8 cellular contexts compared by ENCODE assay signal in genomic region chr12:93377543-93378372, GRCh38. TPM values are rescaled to one million over a fixed set of nuclear protein-coding genes. Genes with fewer than 3 reads are reported as not detected.
DNase-seq lines count a peak whose midpoint lies in the region; ATAC-seq and TF ChIP-seq lines count a peak whose summit lies in the region.
"Not testable (repeated sequence)": the region's sequence is repeated elsewhere in the genome, so short reads cannot be mapped to it uniquely, and the experiment has no call there.

NUDT4 (plus strand) TSS chr12:93377925; CDS start chr12:93378323, 398 bp downstream.

- peak within 1 kb of the TSS; percentile 95 for H3K4me2 ChIP-seq in BLaER1

- peaks cover 35% of the 10 kb centered on the region for H3K4me1 ChIP-seq in BLaER1

- H3K9ac ChIP-seq in BLaER1: peak within 1 kb of the TSS; percentile 88

- peak within 1 kb of the TSS; percentile 100 for H3K27ac Mint-ChIP-seq in activated CD4-positive, alpha-beta T cell treated with anti-CD3 and anti-CD28 coated beads, Interleukin-2, amount 10 ng/mL, durations not matched to agents 24 days and 14 days

- ATAC-seq in GM19351 (IDR thresholded peaks at IDR 0.05; ENCODE audit: unreplicated experiment) (peak; percentile 64), HG03520 (IDR thresholded peaks at IDR 0.05; ENCODE audit: unreplicated experiment) (peak; percentile 62), left lobe of liver (peak; percentile 85)

- H3K4me3 Mint-ChIP-seq in activated CD4-positive, alpha-beta T cell treated with anti-CD3 and anti-CD28 coated beads, Interleukin-2, amount 10 ng/mL, durations not matched to agents 24 days and 14 days: peak within 1 kb of the TSS; percentile 100

- H3K36me3 Mint-ChIP-seq in activated CD4-positive, alpha-beta T cell treated with anti-CD3 and anti-CD28 coated beads, Interleukin-2, amount 10 ng/mL, durations not matched to agents 24 days and 14 days (ENCODE audit: low read depth): peaks cover 11% of the 10 kb centered on the region

- H3K4me1 Mint-ChIP-seq in activated CD4-positive, alpha-beta T cell treated with anti-CD3 and anti-CD28 coated beads, Interleukin-2, amount 10 ng/mL, durations not matched to agents 24 days and 14 days: peaks cover 29% of the 10 kb centered on the region

- not testable (repeated sequence) for H3K27me3 ChIP-seq in BLaER1

- TF ChIP-seq CTCF in coronary artery (IDR thresholded peaks at IDR 0.05): not testable (repeated sequence)

- H3K27ac ChIP-seq in BLaER1: peak within 1 kb of the TSS; percentile 86
- H3K27ac ChIP-seq in coronary artery: peak within 1 kb of the TSS; percentile 86 to 97

- peaks cover 37% of the 10 kb centered on the region for H4K20me1 ChIP-seq in BLaER1

- intact Hi-C loops in activated CD4-positive, alpha-beta T cell treated with anti-CD3 and anti-CD28 coated beads, Interleukin-2, amount 10 ng/mL, durations not matched to agents 24 days and 14 days (cut with micrococcal nuclease): loop anchor here (2.0 to 5.0 kb wide), 4 partner anchors 39 to 450 kb away; partner anchors contain the start of gene EEA1

- peak; percentile 98 for DNase-seq in NCI-H69 (lab: John Stamatoyannopoulos, UW)
- DNase-seq in activated CD4-positive, alpha-beta T cell treated with anti-CD3 and anti-CD28 coated beads, Interleukin-2, amount 10 ng/mL, durations not matched to agents 24 days and 14 days: peak; percentile 99
- peak; percentile 97 for DNase-seq in coronary artery (ENCODE audit: low spot score)
- peak; percentile 99 for DNase-seq in left lobe of liver (ENCODE audit: low spot score)
- DNase-seq in stimulated activated CD4-positive, alpha-beta T cell treated with anti-CD3 and anti-CD28 coated beads, Interleukin-2, amount 100 ng/mL, for 24 hours: peak; percentile 97 to 98

- H3K4me3 ChIP-seq in BLaER1 (peak within 1 kb of the TSS; percentile 77), coronary artery (peak within 1 kb of the TSS; percentile 79)

- H3K27me3 Mint-ChIP-seq in activated CD4-positive, alpha-beta T cell treated with anti-CD3 and anti-CD28 coated beads, Interleukin-2, amount 10 ng/mL, durations not matched to agents 24 days and 14 days: not testable (repeated sequence)

- H3K9me3 ChIP-seq in BLaER1: not testable (repeated sequence)

- not testable (repeated sequence) for H3K36me3 ChIP-seq in BLaER1

- not testable (repeated sequence) for H3K9me3 Mint-ChIP-seq in activated CD4-positive, alpha-beta T cell treated with anti-CD3 and anti-CD28 coated beads, Interleukin-2, amount 10 ng/mL, durations not matched to agents 24 days and 14 days

RNA-seq across cellular contexts. Expression of gene NUDT4, which starts in this region (rescaled TPM):
- 86.6 and 94.5 TPM in 2 replicates for total RNA-seq in activated CD4-positive, alpha-beta T cell treated with anti-CD3 and anti-CD28 coated beads, Interleukin-2, amount 10 ng/mL, durations not matched to agents 24 days and 14 days
- total RNA-seq in left lobe of liver: 17.6 TPM

Comparison
In these comparisons a context has a peak if more than half of its experiments do, and no peak if none do; other contexts are left out.
1. Peak in every context shown above with its lines: DNase-seq, ATAC-seq, H3K4me3 ChIP-seq and H3K27ac ChIP-seq.